ENCODE assay signal across 19 cellular contexts in the genomic region with DNA sequence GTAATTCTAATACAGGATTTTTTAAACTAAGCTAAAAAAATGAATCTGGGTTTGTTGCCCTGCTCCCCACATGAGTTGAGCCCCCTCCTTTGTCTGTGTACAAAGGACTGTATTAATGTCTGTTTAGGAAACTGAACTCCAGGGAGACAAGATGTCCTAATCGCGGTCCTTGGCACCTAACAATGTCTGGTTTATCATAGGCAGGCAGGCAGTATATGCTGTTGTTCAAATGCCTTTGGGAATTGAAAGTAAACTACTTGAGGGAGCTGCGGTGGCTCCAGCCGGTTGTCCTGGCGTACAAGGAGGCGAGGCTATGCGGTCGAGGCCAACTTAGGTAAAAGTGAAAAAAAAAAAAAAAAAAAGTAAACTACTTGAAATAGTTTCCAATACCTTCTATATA.
"Had no signal": no experiment of that assay in that cellular context is flagged by ENCODE, and none has a peak within 500 bp of the region (broad histone marks: within the 10 kb centered on the region; RNA-seq: fewer than 3 reads in every experiment).

No MANE protein-coding gene starts in this region.

- H3K36me3 Mint-ChIP-seq: natural killer cell treated with Interleukin-12 subunit alpha and Interleukin-12 subunit beta and Interleukin-15 and Interleukin-18, amount 100 ng/mL, for 72 hours had no signal

- H3K4me3 ChIP-seq: body of pancreas, hepatocyte, suprapubic skin had no signal

- H3K4me3 Mint-ChIP-seq: activated B cell treated with CpG ODN at 0.5 μM for 24 hours; activated CD8-positive, alpha-beta T cell treated with anti-CD3 and anti-CD28 coated beads, Interleukin-2, amount 10 ng/mL, durations not matched to agents 7 days and 5 days; activated naive CD8-positive, alpha-beta T cell; effector memory CD8-positive, alpha-beta T cell; natural killer cell treated with Interleukin-12 subunit alpha and Interleukin-12 subunit beta and Interleukin-15 and Interleukin-18, amount 100 ng/mL, for 72 hours; type B pancreatic cell had no signal

- H3K9me3 Mint-ChIP-seq: activated B cell treated with CpG ODN at 0.5 μM for 24 hours; effector memory CD8-positive, alpha-beta T cell; natural killer cell treated with Interleukin-12 subunit alpha and Interleukin-12 subunit beta and Interleukin-15 and Interleukin-18, amount 100 ng/mL, for 72 hours; type B pancreatic cell had no signal

- DNase-seq: activated B cell treated with CpG ODN at 0.5 μM for 24 hours; activated CD4-positive, alpha-beta T cell treated with anti-CD3 and anti-CD28 coated beads for 48 hours; activated CD8-positive, alpha-beta memory T cell treated with anti-CD3 and anti-CD28 coated beads, Interleukin-2, amount 50 U/mL, for 4 hours; activated CD8-positive, alpha-beta T cell treated with anti-CD3 and anti-CD28 coated beads, Interleukin-2, amount 10 ng/mL, durations not matched to agents 7 days and 5 days; activated effector memory CD4-positive, alpha-beta T cell treated with anti-CD3 and anti-CD28 coated beads, Interleukin-2, amount 50 U/mL, for 16 hours; activated T-cell treated with anti-CD3 and anti-CD28 coated beads, Interleukin-2, amount 50 U/mL, for 48 hours; amniotic stem cell; body of pancreas; effector memory CD8-positive, alpha-beta T cell; mesenchymal stem cell; retina; stimulated activated CD4-positive, alpha-beta T cell treated with anti-CD3 and anti-CD28 coated beads, Interleukin-15, amount 100 ng/mL, for 24 hours; stimulated activated CD4-positive, alpha-beta T cell treated with anti-CD3 and anti-CD28 coated beads, Interleukin-4, amount 100 ng/mL, for 1 hour; stimulated activated naive CD4-positive, alpha-beta T cell had no signal

- H3K27me3 Mint-ChIP-seq: activated B cell treated with CpG ODN at 0.5 μM for 24 hours; activated naive CD8-positive, alpha-beta T cell; effector memory CD8-positive, alpha-beta T cell; natural killer cell treated with Interleukin-12 subunit alpha and Interleukin-12 subunit beta and Interleukin-15 and Interleukin-18, amount 100 ng/mL, for 72 hours; type B pancreatic cell had no signal

- H3K27ac Mint-ChIP-seq: activated B cell treated with CpG ODN at 0.5 μM for 24 hours; activated CD8-positive, alpha-beta T cell treated with anti-CD3 and anti-CD28 coated beads, Interleukin-2, amount 10 ng/mL, durations not matched to agents 7 days and 5 days; activated naive CD8-positive, alpha-beta T cell; natural killer cell treated with Interleukin-12 subunit alpha and Interleukin-12 subunit beta and Interleukin-15 and Interleukin-18, amount 100 ng/mL, for 72 hours; type B pancreatic cell had no signal
